ENCODE assay signal across 15 cellular contexts in genomic region chr2:238642973-238643372, GRCh38.
A peak's percentile ranks its signal among the peaks of the same experiment; 100 is the strongest.
DNase-seq lines count a peak whose midpoint lies in the region; ATAC-seq and TF ChIP-seq lines count a peak whose summit lies in the region.
"Had no signal": no experiment of that assay in that cellular context is flagged by ENCODE, and none has a peak within 500 bp of the region (broad histone marks: within the 10 kb centered on the region; RNA-seq: fewer than 3 reads in every experiment).

No MANE protein-coding gene starts in this region.

- H3K36me3 Mint-ChIP-seq in activated T-cell treated with anti-CD3 and anti-CD28 coated beads, Interleukin-2, amount 50 U/mL, for 72 hours (ENCODE audit: insufficient read depth in 2 of 2): no peaks in the 10 kb centered on the region
- H3K36me3 Mint-ChIP-seq in type B pancreatic cell: no peaks in the 10 kb centered on the region
- H3K36me3 Mint-ChIP-seq in naive thymus-derived CD8-positive, alpha-beta T cell: no peaks in the 10 kb centered on the region

- H4K8ac ChIP-seq in mesenchymal stem cell (ENCODE audit: low read length): no peak overlapping the region

- H4K91ac ChIP-seq in mesenchymal stem cell (ENCODE audit: low read length): peak overlapping the region; percentile 39

- TF ChIP-seq CTCF in coronary artery (IDR thresholded peaks at IDR 0.05) (no peak), type B pancreatic cell (conservative IDR thresholded peaks at IDR 0.05) (no peak), tibial nerve (IDR thresholded peaks at IDR 0.05) (no peak)

- no peaks in the 10 kb centered on the region for H3K79me1 ChIP-seq in mesenchymal stem cell (replicated peaks; ENCODE audit: low read length, poor library complexity, severe bottlenecking)

- H3K27ac ChIP-seq in coronary artery (no peak overlapping the region), mesenchymal stem cell (ENCODE audit: low read length, poor library complexity, severe bottlenecking) (no peak overlapping the region), tibial nerve (no peak overlapping the region)
- H3K27ac ChIP-seq: C4-2B had no signal

- H3K27me3 ChIP-seq in mesenchymal stem cell (ENCODE audit: control insufficient read depth in 1 of 2, insufficient read depth in 1 of 2, low read length in 2 of 2): no peaks in the 10 kb centered on the region
- no peaks in the 10 kb centered on the region for H3K27me3 ChIP-seq in tibial nerve

- 90% methylated on average over 10 of the region's 12 CpGs for WGBS in mesenchymal stem cell
- 84 to 94% methylated on average over 10 to 12 of the region's 12 CpGs for WGBS in tibial nerve, 2 donors

- no peaks in the 10 kb centered on the region for H3K36me3 ChIP-seq in mesenchymal stem cell (ENCODE audit: control insufficient read depth in 1 of 2, insufficient read depth in 2 of 2, low read depth in 1 of 2, low read length in 2 of 2)
- no peaks in the 10 kb centered on the region for H3K36me3 ChIP-seq in tibial nerve

- H2BK120ac ChIP-seq in mesenchymal stem cell (ENCODE audit: low read depth, low read length): no peak overlapping the region

- TF ChIP-seq POLR2A in tibial nerve (IDR thresholded peaks at IDR 0.05): no peak

- no peak overlapping the region for H2AFZ ChIP-seq in mesenchymal stem cell (ENCODE audit: low read depth, low read length)
- H2AFZ ChIP-seq: GM23338 had no signal

- peak overlapping the region in 1 of 2 experiments; percentile 34 for H2BK12ac ChIP-seq in mesenchymal stem cell (ENCODE audit: low read length in 2 of 2)

- no peak overlapping the region for H2AK5ac ChIP-seq in mesenchymal stem cell (ENCODE audit: low read length, severe bottlenecking)

- POLR2A ChIA-PET in naive thymus-derived CD8-positive, alpha-beta T cell (lab: Charles Lee): no interaction called here

- H3K23ac ChIP-seq in mesenchymal stem cell (ENCODE audit: low read length in 2 of 2): no peak overlapping the region

- H3K4me1 Mint-ChIP-seq in activated T-cell treated with anti-CD3 and anti-CD28 coated beads, Interleukin-2, amount 50 U/mL, for 72 hours (ENCODE audit: low read depth): peaks cover 17% of the 10 kb centered on the region
- peaks cover 5% of the 10 kb centered on the region for H3K4me1 Mint-ChIP-seq in type B pancreatic cell (ENCODE audit: unreplicated experiment)
- H3K4me1 Mint-ChIP-seq in naive thymus-derived CD8-positive, alpha-beta T cell: no peaks in the 10 kb centered on the region
- H3K4me1 Mint-ChIP-seq: GM23338 had no signal

- DNase-seq in activated T-cell treated with anti-CD3 and anti-CD28 coated beads, Interleukin-2, amount 50 U/mL, for 48 hours: peak; percentile 3 to 6
- DNase-seq in activated T-cell treated with anti-CD3 and anti-CD28 coated beads, Interleukin-2, amount 50 U/mL, for 72 hours: no peak
- peak; percentile 38 for DNase-seq in coronary artery (ENCODE audit: low spot score)
- no peak for DNase-seq in mesenchymal stem cell
- peak; percentile 51 for DNase-seq in type B pancreatic cell (ENCODE audit: extremely low spot score, unreplicated experiment)
- DNase-seq in naive thymus-derived CD8-positive, alpha-beta T cell: no peak
- no peak for DNase-seq in cerebellum (ENCODE audit: low spot score)
- DNase-seq in tibial nerve (ENCODE audit: low spot score in 2 of 2): no peak
- DNase-seq: 8988T; AML-193; Caco-2; CD4-positive, alpha-beta T cell; HCEC 1CT had no signal

- no peak overlapping the region for H3K4me2 ChIP-seq in mesenchymal stem cell (ENCODE audit: low read length, poor library complexity, severe bottlenecking)
- H3K4me2 ChIP-seq: GM23338 had no signal

- no peaks in the 10 kb centered on the region for H3K9me3 Mint-ChIP-seq in activated T-cell treated with anti-CD3 and anti-CD28 coated beads, Interleukin-2, amount 50 U/mL, for 72 hours
- no peaks in the 10 kb centered on the region for H3K9me3 Mint-ChIP-seq in type B pancreatic cell
- no peaks in the 10 kb centered on the region for H3K9me3 Mint-ChIP-seq in naive thymus-derived CD8-positive, alpha-beta T cell
- H3K9me3 Mint-ChIP-seq: CD4-positive, alpha-beta T cell; GM23338 had no signal

- no peak for TF ChIP-seq EP300 in tibial nerve (IDR thresholded peaks at IDR 0.05)

- H2BK15ac ChIP-seq in mesenchymal stem cell (ENCODE audit: low read depth, poor library complexity, severe bottlenecking): no peak overlapping the region

- H2BK5ac ChIP-seq in mesenchymal stem cell (ENCODE audit: low read depth, low read length, poor library complexity, severe bottlenecking): no peak overlapping the region

- H3K14ac ChIP-seq in mesenchymal stem cell (ENCODE audit: low read length in 2 of 2): no peak overlapping the region

- peak overlapping the region in 1 of 2 experiments; percentile 21 for H3K18ac ChIP-seq in mesenchymal stem cell (ENCODE audit: low read depth in 1 of 2, low read length in 2 of 2)

- no peak overlapping the region for H3K4ac ChIP-seq in mesenchymal stem cell (ENCODE audit: low read depth in 1 of 2, low read length in 2 of 2)

- no peak overlapping the region for H3K4me3 ChIP-seq in coronary artery
- H3K4me3 ChIP-seq in mesenchymal stem cell (ENCODE audit: insufficient read depth in 1 of 2, low read depth in 1 of 2, low read length in 2 of 2): no peak overlapping the region
- H3K4me3 ChIP-seq in tibial nerve: no peak overlapping the region
- H3K4me3 ChIP-seq: GM23338 had no signal

- no peak overlapping the region for H3K4me3 Mint-ChIP-seq in activated T-cell treated with anti-CD3 and anti-CD28 coated beads, Interleukin-2, amount 50 U/mL, for 72 hours
- no peak overlapping the region for H3K4me3 Mint-ChIP-seq in type B pancreatic cell
- H3K4me3 Mint-ChIP-seq in naive thymus-derived CD8-positive, alpha-beta T cell: no peak overlapping the region
- H3K4me3 Mint-ChIP-seq: CD4-positive, alpha-beta T cell; GM23338 had no signal

- no peak overlapping the region for H3K27ac Mint-ChIP-seq in activated T-cell treated with anti-CD3 and anti-CD28 coated beads, Interleukin-2, amount 50 U/mL, for 72 hours
- H3K27ac Mint-ChIP-seq in type B pancreatic cell: no peak overlapping the region
- H3K27ac Mint-ChIP-seq in naive thymus-derived CD8-positive, alpha-beta T cell: no peak overlapping the region
- H3K27ac Mint-ChIP-seq: CD4-positive, alpha-beta T cell; GM23338 had no signal

- peaks cover 8% of the 10 kb centered on the region for H3K27me3 Mint-ChIP-seq in activated T-cell treated with anti-CD3 and anti-CD28 coated beads, Interleukin-2, amount 50 U/mL, for 72 hours (ENCODE audit: low read depth)
- no peaks in the 10 kb centered on the region for H3K27me3 Mint-ChIP-seq in type B pancreatic cell
- H3K27me3 Mint-ChIP-seq in naive thymus-derived CD8-positive, alpha-beta T cell: peaks cover 0 to 7% (median 3%) of the 10 kb centered on the region in 5 donors

- no peaks in the 10 kb centered on the region for H3K9me3 ChIP-seq in mesenchymal stem cell (ENCODE audit: control insufficient read depth, low read length)
- H3K9me3 ChIP-seq in tibial nerve: no peaks in the 10 kb centered on the region
- H3K9me3 ChIP-seq: Caco-2 had no signal

- H3K9ac ChIP-seq in mesenchymal stem cell (ENCODE audit: low read length): no peak overlapping the region

- H3K4me1 ChIP-seq in mesenchymal stem cell (ENCODE audit: control insufficient read depth, insufficient read depth, low read depth, low read length) (peaks cover 9% of the 10 kb centered on the region), tibial nerve (peaks cover 0 to 7% (median 0%) of the 10 kb centered on the region in 4 donors)
- H3K4me1 ChIP-seq: Caco-2 had no signal

- ATAC-seq in activated T-cell treated with anti-CD3 and anti-CD28 coated beads, Interleukin-2, amount 50 U/mL, for 72 hours (replicated peaks in 1 of 2): no peak
- ATAC-seq in naive thymus-derived CD8-positive, alpha-beta T cell: no peak
- ATAC-seq: GM23338 had no signal

Comparison
In these comparisons a context has a peak if more than half of its experiments do, and no peak if none do; other contexts are left out.
1. DNase-seq: peak in activated T-cell treated with anti-CD3 and anti-CD28 coated beads, Interleukin-2, amount 50 U/mL, for 48 hours (2 of 2), coronary artery (single experiment) and type B pancreatic cell (single experiment); none in activated T-cell treated with anti-CD3 and anti-CD28 coated beads, Interleukin-2, amount 50 U/mL, for 72 hours (0 of 2), mesenchymal stem cell (single experiment), naive thymus-derived CD8-positive, alpha-beta T cell (0 of 10), cerebellum (single experiment) and tibial nerve (0 of 2).